22 cellular contexts compared by ENCODE assay signal in genomic region chr2:47616506-47616905, GRCh38. TPM values are rescaled to one million over a fixed set of nuclear protein-coding genes. Genes with fewer than 3 reads are reported as not detected.
"Had no signal": no experiment of that assay in that cellular context is flagged by ENCODE, and none has a peak within 500 bp of the region (broad histone marks: within the 10 kb centered on the region; RNA-seq: fewer than 3 reads in every experiment).

No MANE protein-coding gene starts in this region.

- H3K4me1 ChIP-seq: foreskin keratinocyte, left ventricle myocardium inferior, lower lobe of right lung, stomach, transverse colon had no signal

- H3K36me3 ChIP-seq: left ventricle myocardium inferior, lower lobe of right lung, ovary, stomach, thoracic aorta, transverse colon had no signal

- H3K36me3 Mint-ChIP-seq: memory B cell had no signal

- H3K4me1 Mint-ChIP-seq: immature natural killer cell; memory B cell; naive thymus-derived CD4-positive, alpha-beta T cell had no signal

- H3K27me3 Mint-ChIP-seq: memory B cell; naive thymus-derived CD4-positive, alpha-beta T cell; progenitor cell of endocrine pancreas had no signal

- H3K27ac Mint-ChIP-seq: effector memory CD8-positive, alpha-beta T cell; immature natural killer cell; memory B cell; naive thymus-derived CD4-positive, alpha-beta T cell; progenitor cell of endocrine pancreas had no signal

- H3K27ac ChIP-seq: foreskin keratinocyte, left ventricle myocardium inferior, lower lobe of right lung, ovary, stomach, thoracic aorta, transverse colon had no signal

- H3K4me3 ChIP-seq: left ventricle myocardium inferior, lower lobe of right lung, ovary, stomach, thoracic aorta, transverse colon had no signal

- DNase-seq: effector memory CD8-positive, alpha-beta T cell; erythroblast; foreskin keratinocyte; immature natural killer cell; kidney; left cardiac atrium; left ventricle myocardium inferior; lower lobe of right lung; midbrain; naive thymus-derived CD4-positive, alpha-beta T cell; nephron progenitor cell; ovary; right cardiac atrium; small intestine; stimulated activated CD4-positive, alpha-beta T cell treated with anti-CD3 and anti-CD28 coated beads, Interleukin-12 subunit alpha, Interleukin-12 subunit beta, amount 100 ng/mL, for 4 hours; stimulated activated naive CD4-positive, alpha-beta T cell; stomach; transverse colon had no signal

- H3K9me3 ChIP-seq: left ventricle myocardium inferior, lower lobe of right lung, ovary, stomach, thoracic aorta, transverse colon had no signal

- H3K9me3 Mint-ChIP-seq: effector memory CD8-positive, alpha-beta T cell; immature natural killer cell; memory B cell; nephron progenitor cell had no signal

- H3K27me3 ChIP-seq: ovary, stomach, transverse colon had no signal

- H3K4me3 Mint-ChIP-seq: effector memory CD8-positive, alpha-beta T cell; immature natural killer cell; memory B cell; naive thymus-derived CD4-positive, alpha-beta T cell had no signal

RNA-seq across cellular contexts. Expression of gene KCNK12, which starts 45.7 kb away (rescaled TPM):
- total RNA-seq: foreskin keratinocyte, left cardiac atrium, lower lobe of right lung, progenitor cell of endocrine pancreas, right cardiac atrium, thoracic aorta, ureter had no signal
- polyA plus RNA-seq: foreskin keratinocyte had no signal
